In the genomic region with DNA sequence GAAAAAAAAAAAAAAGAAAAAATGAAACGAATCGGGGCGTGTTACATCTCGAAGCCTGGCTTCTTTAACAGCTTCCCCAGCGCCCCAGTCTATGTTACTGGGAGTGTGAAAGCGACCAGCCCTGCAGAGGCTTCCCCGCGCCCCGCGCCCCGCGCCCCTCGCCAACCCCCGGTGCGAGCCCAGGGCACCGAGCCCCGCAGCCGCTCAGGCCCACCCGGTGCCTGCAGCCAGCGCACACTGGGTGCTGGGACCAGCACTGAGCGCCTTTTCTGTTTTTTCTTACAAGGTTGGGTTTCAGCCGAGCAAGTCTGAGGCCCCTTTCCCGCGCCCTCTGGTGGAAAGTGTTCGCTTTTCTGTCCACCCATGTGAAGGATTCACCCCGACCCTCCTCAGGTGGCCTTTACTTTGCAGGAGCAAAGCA, we compare ENCODE assay signal across 8 cellular contexts. TPM values are rescaled to one million over a fixed set of nuclear protein-coding genes. Genes with fewer than 3 reads are reported as not detected.
DNase-seq lines count a peak whose midpoint lies in the region; ATAC-seq and TF ChIP-seq lines count a peak whose summit lies in the region.

No MANE protein-coding gene starts in this region.

- peak; percentile 40 for TF ChIP-seq CTCF in PC-3 (conservative IDR thresholded peaks at IDR 0.05; ENCODE audit: low read depth, low read length)
- peak; percentile 67 for TF ChIP-seq CTCF in glutamatergic neuron (IDR thresholded peaks at IDR 0.05; ENCODE audit: partially characterized antibody, unreplicated experiment)
- peak in 2 of 4 experiments; percentile 12 to 47 for TF ChIP-seq CTCF in prostate gland (IDR thresholded peaks at IDR 0.05)

- H3K27ac Mint-ChIP-seq in activated T-helper 2 cell treated with anti-CD3 and anti-CD28 coated beads, Interferon-gamma antibody, Interleukin-2, Interleukin-4, amounts not matched to agents 10 μg/mL and 5 μg/mL and 100 μg/mL, durations not matched to agents 14 hours and 24 hours and 36 hours = no peak overlapping the region
- no peak overlapping the region for H3K27ac Mint-ChIP-seq in glutamatergic neuron (ENCODE audit: unreplicated experiment)

- H3K27me3 ChIP-seq in BLaER1 (no peaks in the 10 kb centered on the region), PC-3 (ENCODE audit: low read length) (no peaks in the 10 kb centered on the region), prostate gland (replicated peaks; ENCODE audit: insufficient read depth) (no peaks in the 10 kb centered on the region)

- H3K27ac ChIP-seq in BLaER1 (no peak overlapping the region), PC-3 (ENCODE audit: low read length) (no peak overlapping the region), prostate gland (no peak overlapping the region)

- ATAC-seq in PC-3 (no peak), sciatic nerve (peak; percentile 75)

- H3K9ac ChIP-seq in BLaER1 (peak overlapping the region; percentile 60; the same call in 1 of the 2 replicates), PC-3 (ENCODE audit: low read length) (no peak overlapping the region)

- H3K36me3 Mint-ChIP-seq in activated T-helper 2 cell treated with anti-CD3 and anti-CD28 coated beads, Interferon-gamma antibody, Interleukin-2, Interleukin-4, amounts not matched to agents 10 μg/mL and 5 μg/mL and 100 μg/mL, durations not matched to agents 14 hours and 24 hours and 36 hours (ENCODE audit: low read depth) = no peaks in the 10 kb centered on the region
- H3K36me3 Mint-ChIP-seq in glutamatergic neuron (ENCODE audit: unreplicated experiment) = no peaks in the 10 kb centered on the region

- no peaks in the 10 kb centered on the region for H3K9me2 ChIP-seq in PC-3 (replicated peaks; ENCODE audit: low read length)

- intact Hi-C loops in PC-3 (cut with micrococcal nuclease) = no loop called here
- intact Hi-C loops in activated T-helper 2 cell treated with anti-CD3 and anti-CD28 coated beads, Interferon-gamma antibody, Interleukin-2, Interleukin-4, amounts not matched to agents 10 μg/mL and 5 μg/mL and 100 μg/mL, durations not matched to agents 14 hours and 24 hours and 36 hours (cut with micrococcal nuclease) = loop anchor here (5.0 kb wide), 2 partner anchors 41 to 204 kb away; partner anchors contain the start of gene ZNF496
- intact Hi-C loops in sciatic nerve (cut with DNase I) = no loop called here
- intact Hi-C loops in prostate gland (cut with DNase I) = no loop called here

- H3K79me2 ChIP-seq in PC-3 (ENCODE audit: low read length) = no peaks in the 10 kb centered on the region

- WGBS in prostate gland = 11% methylated on average over 26 of the region's 26 CpGs

- CTCF ChIA-PET in PC-3 (lab: Charles Lee) = interaction anchor here (0.6 kb wide), 1 partner anchor 14 kb away, joined by 5 read pairs; no protein-coding TSS in a partner anchor

- H3K9me3 Mint-ChIP-seq in activated T-helper 2 cell treated with anti-CD3 and anti-CD28 coated beads, Interferon-gamma antibody, Interleukin-2, Interleukin-4, amounts not matched to agents 10 μg/mL and 5 μg/mL and 100 μg/mL, durations not matched to agents 14 hours and 24 hours and 36 hours = no peaks in the 10 kb centered on the region
- peaks cover 2% of the 10 kb centered on the region for H3K9me3 Mint-ChIP-seq in glutamatergic neuron (ENCODE audit: unreplicated experiment)

- no peaks in the 10 kb centered on the region for H3K36me3 ChIP-seq in BLaER1
- no peaks in the 10 kb centered on the region for H3K36me3 ChIP-seq in PC-3 (ENCODE audit: low read depth, low read length)
- no peaks in the 10 kb centered on the region for H3K36me3 ChIP-seq in prostate gland

- no TSS peak for BruUV-seq in PC-3 (replicated peaks; lab: Mats Ljungman, UMichigan)

- POLR2A ChIA-PET in PC-3 (lab: Charles Lee; ENCODE audit: unreplicated experiment) = no interaction called here

- H3K27me3 Mint-ChIP-seq in activated T-helper 2 cell treated with anti-CD3 and anti-CD28 coated beads, Interferon-gamma antibody, Interleukin-2, Interleukin-4, amounts not matched to agents 10 μg/mL and 5 μg/mL and 100 μg/mL, durations not matched to agents 14 hours and 24 hours and 36 hours (ENCODE audit: low read depth) = peaks cover 14% of the 10 kb centered on the region
- H3K27me3 Mint-ChIP-seq in glutamatergic neuron (ENCODE audit: unreplicated experiment) = peaks cover 3% of the 10 kb centered on the region

- no peak for TF ChIP-seq POLR2A in prostate gland (IDR thresholded peaks at IDR 0.05)

- H3K4me3 Mint-ChIP-seq in activated T-helper 2 cell treated with anti-CD3 and anti-CD28 coated beads, Interferon-gamma antibody, Interleukin-2, Interleukin-4, amounts not matched to agents 10 μg/mL and 5 μg/mL and 100 μg/mL, durations not matched to agents 14 hours and 24 hours and 36 hours (ENCODE audit: low read depth) = no peak overlapping the region
- H3K4me3 Mint-ChIP-seq in glutamatergic neuron (ENCODE audit: unreplicated experiment) = no peak overlapping the region

- no peaks in the 10 kb centered on the region for H3K9me3 ChIP-seq in BLaER1
- H3K9me3 ChIP-seq in PC-3 (ENCODE audit: low read length) = no peaks in the 10 kb centered on the region
- no peaks in the 10 kb centered on the region for H3K9me3 ChIP-seq in prostate gland

- H3K4me1 ChIP-seq in BLaER1 (peaks cover 6% of the 10 kb centered on the region; the same call in 1 of the 2 replicates), PC-3 (ENCODE audit: insufficient read depth, low read length) (peaks cover 5% of the 10 kb centered on the region; the same call in 1 of the 2 replicates), prostate gland (replicated peaks) (no peaks in the 10 kb centered on the region)

- H2AFZ ChIP-seq in PC-3 (ENCODE audit: low read length) = no peak overlapping the region

- no peaks in the 10 kb centered on the region for H3F3A ChIP-seq in PC-3 (ENCODE audit: low read length, unreplicated experiment)

- no peaks in the 10 kb centered on the region for H4K20me1 ChIP-seq in BLaER1
- H4K20me1 ChIP-seq in PC-3 (ENCODE audit: low read length) = no peaks in the 10 kb centered on the region

- H3K4me3 ChIP-seq in BLaER1 = peak overlapping the region; percentile 57
- H3K4me3 ChIP-seq in PC-3 (ENCODE audit: low read length) = no peak overlapping the region
- H3K4me3 ChIP-seq in prostate gland = peak overlapping the region in 1 of 2 donors; percentile 25

- no peaks in the 10 kb centered on the region for H3K4me1 Mint-ChIP-seq in activated T-helper 2 cell treated with anti-CD3 and anti-CD28 coated beads, Interferon-gamma antibody, Interleukin-2, Interleukin-4, amounts not matched to agents 10 μg/mL and 5 μg/mL and 100 μg/mL, durations not matched to agents 14 hours and 24 hours and 36 hours (ENCODE audit: low read depth)
- H3K4me1 Mint-ChIP-seq in glutamatergic neuron (ENCODE audit: low read depth, unreplicated experiment) = peaks cover 7% of the 10 kb centered on the region

- DNase-seq in GOT3 (lab: John Stamatoyannopoulos, UW) (peak; percentile 69), PC-3 (no peak), glutamatergic neuron (peak; percentile 76), sciatic nerve (ENCODE audit: low spot score) (peak; percentile 84), DMS79 (lab: John Stamatoyannopoulos, UW) (no peak), prostate gland (ENCODE audit: low spot score) (no peak)
- DNase-seq in activated T-helper 2 cell treated with anti-CD3 and anti-CD28 coated beads, Interferon-gamma antibody, Interleukin-2, Interleukin-4, amounts not matched to agents 10 μg/mL and 5 μg/mL and 100 μg/mL, durations not matched to agents 14 hours and 24 hours and 36 hours (ENCODE audit: low spot score) = peak; percentile 44

- H3K4me2 ChIP-seq in BLaER1 (peak overlapping the region; percentile 74), PC-3 (ENCODE audit: low read length) (no peak overlapping the region)

RNA-seq across cellular contexts. Expression of gene ZNF496, which starts 42.1 kb away (rescaled TPM):
- total RNA-seq in PC-3 (2014; rRNA removed) (79.4 and 103 TPM in 2 replicates), glutamatergic neuron (ENCODE audit: unreplicated experiment) (60.5 TPM), sciatic nerve (30.0 TPM), prostate gland (10 to 100 TPM; 32.1 to 68.2 TPM)
- 19.2 and 19.4 TPM in 2 replicates for total RNA-seq in activated T-helper 2 cell treated with anti-CD3 and anti-CD28 coated beads, Interferon-gamma antibody, Interleukin-2, Interleukin-4, amounts not matched to agents 10 μg/mL and 5 μg/mL and 100 μg/mL, durations not matched to agents 14 hours and 24 hours and 36 hours

RNA-seq across cellular contexts. Expression of gene NLRP3, which starts 42.2 kb away (rescaled TPM):
- total RNA-seq in PC-3 (2014; rRNA removed) (0.35 and 0.40 TPM in 2 replicates), glutamatergic neuron (ENCODE audit: unreplicated experiment) (not detected), sciatic nerve (6.6 TPM), prostate gland (1 to 10 TPM; 1.1 to 1.4 TPM)
- total RNA-seq in activated T-helper 2 cell treated with anti-CD3 and anti-CD28 coated beads, Interferon-gamma antibody, Interleukin-2, Interleukin-4, amounts not matched to agents 10 μg/mL and 5 μg/mL and 100 μg/mL, durations not matched to agents 14 hours and 24 hours and 36 hours = 0.09 and 0.30 TPM in 2 replicates

Comparison
In these comparisons a context has a peak if more than half of its experiments do, and no peak if none do; other contexts are left out.
1. DNase-seq: peak in GOT3 (single experiment), activated T-helper 2 cell treated with anti-CD3 and anti-CD28 coated beads, Interferon-gamma antibody, Interleukin-2, Interleukin-4, amounts not matched to agents 10 μg/mL and 5 μg/mL and 100 μg/mL, durations not matched to agents 14 hours and 24 hours and 36 hours (single experiment), glutamatergic neuron (single experiment) and sciatic nerve (single experiment); none in PC-3 (single experiment), DMS79 (single experiment) and prostate gland (single experiment).